In genomic region chr13:97945792-97946419, GRCh38 we compare ENCODE assay signal across 12 cellular contexts. TPM values are rescaled to one million over a fixed set of nuclear protein-coding genes. Genes with fewer than 3 reads are reported as not detected.
A peak's percentile ranks its signal among the peaks of the same experiment; 100 is the strongest.
DNase-seq lines count a peak whose midpoint lies in the region; ATAC-seq and TF ChIP-seq lines count a peak whose summit lies in the region.
"Had no signal": no experiment of that assay in that cellular context is flagged by ENCODE, and none has a peak within 500 bp of the region (broad histone marks: within the 10 kb centered on the region; RNA-seq: fewer than 3 reads in every experiment).

No MANE protein-coding gene starts in this region.

- H3K4me1 Mint-ChIP-seq in type B pancreatic cell (ENCODE audit: unreplicated experiment) (peaks cover 5% of the 10 kb centered on the region), glutamatergic neuron (ENCODE audit: low read depth, unreplicated experiment) (no peaks in the 10 kb centered on the region)

- no peak overlapping the region for H2AFZ ChIP-seq in OCI-LY7 (ENCODE audit: low read length)

- DNase-seq in AG10803 (ENCODE audit: low read depth) (peak; percentile 30), OCI-LY7 (ENCODE audit: low spot score) (no peak), epithelial cell of esophagus (ENCODE audit: low read depth) (peak; percentile 44), type B pancreatic cell (ENCODE audit: extremely low spot score, unreplicated experiment) (no peak), H7 (no peak), glutamatergic neuron (no peak)
- DNase-seq: NCI-H2107, Right ventricle myocardium superior had no signal

- intact Hi-C loops in OCI-LY7 (cut with micrococcal nuclease; ENCODE audit: unreplicated experiment), result no loop called here

- CTCF ChIA-PET in OCI-LY7 (lab: Charles Lee; ENCODE audit: unreplicated experiment), result no interaction called here

- H3K36me3 Mint-ChIP-seq in type B pancreatic cell, result peaks cover 4% of the 10 kb centered on the region
- peaks cover 5% of the 10 kb centered on the region for H3K36me3 Mint-ChIP-seq in glutamatergic neuron (ENCODE audit: unreplicated experiment)

- no peak overlapping the region for H3K27ac ChIP-seq in OCI-LY7 (ENCODE audit: low read depth, low read length, poor library complexity, severe bottlenecking)

- TF ChIP-seq CTCF in AG10803 (conservative IDR thresholded peaks at IDR 0.05; ENCODE audit: low read length) (peak; percentile 22; the same call in 1 of the 2 replicates), OCI-LY7 (conservative IDR thresholded peaks at IDR 0.05; ENCODE audit: low read length) (no peak), epithelial cell of esophagus (IDR thresholded peaks at IDR 0.05; ENCODE audit: insufficient read depth, low read depth, low read length, missing control alignments) (peak; percentile 15), type B pancreatic cell (conservative IDR thresholded peaks at IDR 0.05) (no peak), glutamatergic neuron (IDR thresholded peaks at IDR 0.05; ENCODE audit: partially characterized antibody, unreplicated experiment) (no peak)

- H3K36me3 ChIP-seq in OCI-LY7 (ENCODE audit: insufficient read depth, low read length) (no peaks in the 10 kb centered on the region), H7 (replicated peaks; ENCODE audit: control insufficient read depth, insufficient read depth, low read length) (no peaks in the 10 kb centered on the region)

- H3K27ac Mint-ChIP-seq in type B pancreatic cell, result no peak overlapping the region
- no peak overlapping the region for H3K27ac Mint-ChIP-seq in glutamatergic neuron (ENCODE audit: unreplicated experiment)
- H3K27ac Mint-ChIP-seq: activated T-helper 2 cell treated with anti-CD3 and anti-CD28 coated beads, Interferon-gamma antibody, Interleukin-2, Interleukin-4, amounts not matched to agents 10 μg/mL and 5 μg/mL and 100 μg/mL, durations not matched to agents 14 hours and 24 hours and 36 hours; stimulated activated naive CD8-positive, alpha-beta T cell treated with anti-CD3 and anti-CD28 coated beads, Interleukin-15, Interleukin-2, amounts not matched to agents 100 ng/mL and 50 ng/mL, for 24 hours had no signal

- H3K4me1 ChIP-seq in OCI-LY7 (ENCODE audit: insufficient read depth, low read length, poor library complexity, severe bottlenecking), result peaks cover 9% of the 10 kb centered on the region

- no peaks in the 10 kb centered on the region for H3K79me2 ChIP-seq in OCI-LY7 (ENCODE audit: insufficient read depth, low read depth, low read length)

- H4K20me1 ChIP-seq in OCI-LY7 (ENCODE audit: insufficient read depth, low read length), result no peaks in the 10 kb centered on the region

- H3K4me3 ChIP-seq in AG10803 (ENCODE audit: low read length) (no peak overlapping the region), OCI-LY7 (ENCODE audit: low read depth, low read length, poor library complexity, severe bottlenecking) (no peak overlapping the region), epithelial cell of esophagus (ENCODE audit: low read length) (no peak overlapping the region), H7 (ENCODE audit: insufficient read depth, low read depth, low read length) (no peak overlapping the region)

- no peaks in the 10 kb centered on the region for H3K27me3 Mint-ChIP-seq in type B pancreatic cell
- H3K27me3 Mint-ChIP-seq in glutamatergic neuron (ENCODE audit: unreplicated experiment), result no peaks in the 10 kb centered on the region

- H3K4me2 ChIP-seq in OCI-LY7 (ENCODE audit: low read length), result 0 out of 2 replicates have a peak overlapping the region, but pooled peaks have one; percentile 5

- no peaks in the 10 kb centered on the region for H3K27me3 ChIP-seq in H7 (ENCODE audit: control insufficient read depth, insufficient read depth, low read length)

- H3K9me3 ChIP-seq in OCI-LY7 (ENCODE audit: low read length), result no peaks in the 10 kb centered on the region

- ATAC-seq in GM19351 (IDR thresholded peaks at IDR 0.05; ENCODE audit: unreplicated experiment) (peak; percentile 62), HG03039 (IDR thresholded peaks at IDR 0.05; ENCODE audit: unreplicated experiment) (no peak)

- H3K9me3 Mint-ChIP-seq in type B pancreatic cell, result peaks cover 5% of the 10 kb centered on the region
- no peaks in the 10 kb centered on the region for H3K9me3 Mint-ChIP-seq in glutamatergic neuron (ENCODE audit: unreplicated experiment)

- H3K4me3 Mint-ChIP-seq in type B pancreatic cell, result no peak overlapping the region
- no peak overlapping the region for H3K4me3 Mint-ChIP-seq in glutamatergic neuron (ENCODE audit: unreplicated experiment)
- H3K4me3 Mint-ChIP-seq: stimulated activated naive CD8-positive, alpha-beta T cell treated with anti-CD3 and anti-CD28 coated beads, Interleukin-15, Interleukin-2, amounts not matched to agents 100 ng/mL and 50 ng/mL, for 24 hours had no signal

- H3K9me2 ChIP-seq in OCI-LY7 (ENCODE audit: insufficient read depth, low read length), result no peaks in the 10 kb centered on the region

- BruUV-seq in OCI-LY7 (replicated peaks; lab: Mats Ljungman, UMichigan), result no TSS peak

- POLR2A ChIA-PET in OCI-LY7 (lab: Charles Lee), result interaction anchor here (1.4 kb wide), 1 partner anchor 10 kb away, joined by 3 read pairs; no protein-coding TSS in a partner anchor

RNA-seq across cellular contexts. Expression of gene IPO5, which starts 7.6 kb away (rescaled TPM):
- total RNA-seq in OCI-LY7 (2014; rRNA removed; shearing (Covaris generic)), result 68.5 and 81.8 TPM in 2 replicates
- total RNA-seq in OCI-LY7 (2022) (112 and 116 TPM in 2 replicates), type B pancreatic cell (ENCODE audit: low replicate concordance) (136 and 202 TPM in 2 replicates), glutamatergic neuron (ENCODE audit: unreplicated experiment) (122 TPM)
- total RNA-seq in H7 (2014; rRNA removed; shearing (Covaris generic)), result 394 and 404 TPM in 2 replicates

Comparison
In these comparisons a context has a peak if more than half of its experiments do, and no peak if none do; other contexts are left out.
1. DNase-seq: peak in AG10803 (single experiment) and epithelial cell of esophagus (single experiment); none in OCI-LY7 (single experiment), type B pancreatic cell (single experiment), H7 (single experiment) and glutamatergic neuron (single experiment).
2. CTCF ChIP-seq: peak in AG10803 (single experiment) and epithelial cell of esophagus (single experiment); none in OCI-LY7 (single experiment), type B pancreatic cell (single experiment) and glutamatergic neuron (single experiment).